In the genomic region with DNA sequence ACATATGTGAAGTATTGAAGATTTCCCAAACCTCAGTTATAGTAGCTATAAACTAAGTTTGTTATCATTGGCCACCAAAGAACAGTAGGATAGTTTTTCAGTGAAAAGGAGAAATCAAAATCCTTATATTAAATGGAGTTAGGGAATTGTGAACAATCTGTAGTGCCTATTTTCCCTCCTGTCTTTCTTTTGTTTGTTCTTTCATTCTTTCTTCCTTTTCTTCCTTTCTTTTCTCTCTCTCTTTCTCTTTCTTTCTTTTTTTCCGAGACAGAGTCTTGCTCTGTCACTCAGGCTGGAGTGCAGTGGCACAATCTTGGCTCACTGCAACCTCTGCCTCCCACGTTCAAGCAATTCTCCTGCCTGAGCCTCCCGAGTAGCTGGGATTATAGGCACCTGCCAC, we compare ENCODE assay signal across 19 cellular contexts. TPM values are rescaled to one million over a fixed set of nuclear protein-coding genes. Genes with fewer than 3 reads are reported as not detected.
A peak's percentile ranks its signal among the peaks of the same experiment; 100 is the strongest.
DNase-seq lines count a peak whose midpoint lies in the region; ATAC-seq and TF ChIP-seq lines count a peak whose summit lies in the region.
"Had no signal": no experiment of that assay in that cellular context is flagged by ENCODE, and none has a peak within 500 bp of the region (broad histone marks: within the 10 kb centered on the region; RNA-seq: fewer than 3 reads in every experiment).

No MANE protein-coding gene starts in this region.

- no peaks in the 10 kb centered on the region for H3K9me2 ChIP-seq in Karpas-422 (replicated peaks; ENCODE audit: insufficient read depth, low read length)
- no peaks in the 10 kb centered on the region for H3K9me2 ChIP-seq in OCI-LY7 (ENCODE audit: insufficient read depth, low read length)

- H3K4me3 Mint-ChIP-seq in activated B cell treated with CpG ODN at 0.5 μM for 24 hours (no peak overlapping the region), chondrocyte (ENCODE audit: unreplicated experiment) (no peak overlapping the region), nephron (no peak overlapping the region)
- H3K4me3 Mint-ChIP-seq: CD4-positive, alpha-beta T cell; CD8-positive, alpha-beta T cell had no signal

- H3K27me3 Mint-ChIP-seq in activated B cell treated with CpG ODN at 0.5 μM for 24 hours (no peaks in the 10 kb centered on the region), chondrocyte (ENCODE audit: low read depth) (no peaks in the 10 kb centered on the region), nephron (ENCODE audit: low read depth) (no peaks in the 10 kb centered on the region)
- H3K27me3 Mint-ChIP-seq: CD4-positive, alpha-beta T cell had no signal

- peaks cover 7% of the 10 kb centered on the region for H3K36me3 Mint-ChIP-seq in activated B cell treated with CpG ODN at 0.5 μM for 24 hours (ENCODE audit: low read depth)
- peaks cover 3% of the 10 kb centered on the region for H3K36me3 Mint-ChIP-seq in chondrocyte (ENCODE audit: low read depth)
- H3K36me3 Mint-ChIP-seq in nephron (ENCODE audit: low read depth), result peaks cover 5% of the 10 kb centered on the region

- CTCF ChIA-PET in activated B cell treated with CpG ODN at 0.5 μM for 24 hours (lab: Charles Lee), result no interaction called here
- CTCF ChIA-PET in OCI-LY7 (lab: Charles Lee; ENCODE audit: unreplicated experiment), result no interaction called here

- no TSS peak for BruUV-seq in OCI-LY7 (replicated peaks; lab: Mats Ljungman, UMichigan)

- H3K4me3 ChIP-seq in Karpas-422 (ENCODE audit: low read length) (no peak overlapping the region), OCI-LY7 (ENCODE audit: low read depth, low read length, poor library complexity, severe bottlenecking) (no peak overlapping the region)
- H3K4me3 ChIP-seq: BLaER1 had no signal

- H4K20me1 ChIP-seq in Karpas-422 (ENCODE audit: insufficient read depth, low read depth, low read length), result no peaks in the 10 kb centered on the region
- peaks cover 15% of the 10 kb centered on the region for H4K20me1 ChIP-seq in OCI-LY7 (ENCODE audit: insufficient read depth, low read length)

- intact Hi-C loops in activated B cell treated with CpG ODN at 0.5 μM for 24 hours (cut with micrococcal nuclease), result no loop called here
- intact Hi-C loops in OCI-LY7 (cut with micrococcal nuclease; ENCODE audit: unreplicated experiment), result no loop called here

- H3K4me1 ChIP-seq in Karpas-422 (ENCODE audit: low read length), result peaks cover 56% of the 10 kb centered on the region
- H3K4me1 ChIP-seq in OCI-LY7 (ENCODE audit: insufficient read depth, low read length, poor library complexity, severe bottlenecking), result peaks cover 19% of the 10 kb centered on the region
- H3K4me1 ChIP-seq: BE2C, Caco-2 had no signal

- H3K36me3 ChIP-seq in Karpas-422 (ENCODE audit: insufficient read depth, low read length) (no peaks in the 10 kb centered on the region), OCI-LY7 (ENCODE audit: insufficient read depth, low read length) (0 out of 2 replicates have a peak, but pooled peaks cover 10% of the 10 kb centered on the region)
- H3K36me3 ChIP-seq: BE2C had no signal

- H3K9me3 Mint-ChIP-seq in activated B cell treated with CpG ODN at 0.5 μM for 24 hours, result no peaks in the 10 kb centered on the region
- H3K9me3 Mint-ChIP-seq in chondrocyte (ENCODE audit: low read depth), result peaks cover 5% of the 10 kb centered on the region
- H3K9me3 Mint-ChIP-seq in nephron, result no peaks in the 10 kb centered on the region
- H3K9me3 Mint-ChIP-seq: CD4-positive, alpha-beta T cell; CD8-positive, alpha-beta T cell had no signal

- H3K79me2 ChIP-seq in Karpas-422 (ENCODE audit: low read length) (peaks cover 97% of the 10 kb centered on the region), OCI-LY7 (ENCODE audit: insufficient read depth, low read depth, low read length) (peaks cover 83% of the 10 kb centered on the region)

- ATAC-seq in activated B cell treated with CpG ODN at 0.5 μM for 24 hours (ENCODE audit: low read depth) (no peak), GM21528 (IDR thresholded peaks at IDR 0.05; ENCODE audit: low FRiP score, unreplicated experiment) (no peak)
- ATAC-seq: CD8-positive, alpha-beta T cell had no signal

- H3K9me3 ChIP-seq in Karpas-422 (ENCODE audit: low read length), result no peaks in the 10 kb centered on the region
- no peaks in the 10 kb centered on the region for H3K9me3 ChIP-seq in OCI-LY7 (ENCODE audit: low read length)
- H3K9me3 ChIP-seq: BE2C, Caco-2 had no signal

- H3K4me1 Mint-ChIP-seq in activated B cell treated with CpG ODN at 0.5 μM for 24 hours, result peaks cover 51% of the 10 kb centered on the region
- H3K4me1 Mint-ChIP-seq in chondrocyte (ENCODE audit: low read depth), result peaks cover 27% of the 10 kb centered on the region
- peaks cover 39% of the 10 kb centered on the region for H3K4me1 Mint-ChIP-seq in nephron

- POLR2A ChIA-PET in activated B cell treated with CpG ODN at 0.5 μM for 24 hours (lab: Charles Lee), result no interaction called here
- POLR2A ChIA-PET in OCI-LY7 (lab: Charles Lee), result interaction anchor here (1.0 kb wide), 1 partner anchor 11 kb away, joined by 3 read pairs; no protein-coding TSS in a partner anchor

- H2AFZ ChIP-seq in Karpas-422 (ENCODE audit: low read length) (no peak overlapping the region), OCI-LY7 (ENCODE audit: low read length) (no peak overlapping the region)

- TF ChIP-seq CTCF in activated B cell treated with CpG ODN at 0.5 μM for 24 hours (IDR thresholded peaks at IDR 0.05) (no peak), chondrocyte (IDR thresholded peaks at IDR 0.05) (no peak), nephron (IDR thresholded peaks at IDR 0.05; ENCODE audit: unreplicated experiment in 3 of 3) (no peak), OCI-LY7 (conservative IDR thresholded peaks at IDR 0.05; ENCODE audit: low read length) (no peak)

- H3K27ac ChIP-seq in Karpas-422 (ENCODE audit: low read length) (no peak overlapping the region), OCI-LY7 (ENCODE audit: low read depth, low read length, poor library complexity, severe bottlenecking) (no peak overlapping the region)
- H3K27ac ChIP-seq: BLaER1, C4-2B had no signal

- H3K4me2 ChIP-seq in Karpas-422 (ENCODE audit: low read depth, low read length, poor library complexity, severe bottlenecking) (peak overlapping the region; percentile 43), OCI-LY7 (ENCODE audit: low read length) (no peak overlapping the region)
- H3K4me2 ChIP-seq: BLaER1 had no signal

- DNase-seq in Karpas-422, result no peak
- DNase-seq in activated B cell treated with CpG ODN at 0.5 μM for 24 hours, result no peak
- no peak for DNase-seq in chondrocyte (ENCODE audit: low spot score)
- DNase-seq in NCI-H510A (lab: John Stamatoyannopoulos, UW), result no peak
- DNase-seq in putamen (ENCODE audit: low spot score), result no peak
- no peak for DNase-seq in OCI-LY7 (ENCODE audit: low spot score)
- DNase-seq: 8988T; ACHN; BE2C; Caco-2; Calu3; CD4-positive, alpha-beta T cell; CD8-positive, alpha-beta T cell; DMS79 treated with DMSO at 0.1 percent for 48 hours; GF-D8 had no signal

- H3K27ac Mint-ChIP-seq in activated B cell treated with CpG ODN at 0.5 μM for 24 hours (peak overlapping the region; percentile 44), chondrocyte (ENCODE audit: unreplicated experiment) (peak overlapping the region; percentile 73), nephron (peak overlapping the region in 2 of 3 experiments; percentile 13 to 21)
- H3K27ac Mint-ChIP-seq: CD4-positive, alpha-beta T cell; CD8-positive, alpha-beta T cell had no signal

- no peaks in the 10 kb centered on the region for H3K27me3 ChIP-seq in Karpas-422 (ENCODE audit: low read length)
- H3K27me3 ChIP-seq: BE2C, BLaER1 had no signal

- H3K9ac ChIP-seq in Karpas-422 (ENCODE audit: low read length), result no peak overlapping the region
- H3K9ac ChIP-seq: BLaER1 had no signal

RNA-seq across cellular contexts. Expression of a gene that starts 48.8 kb away (rescaled TPM):
- 35.3 and 53.9 TPM in 2 replicates for total RNA-seq in Karpas-422 (2014; rRNA removed; shearing (Covaris generic); ENCODE audit: low replicate concordance)
- total RNA-seq in activated B cell treated with CpG ODN at 0.5 μM for 24 hours (80.1 and 95.7 TPM in 2 replicates), chondrocyte (14.1 to 24.0 TPM (median 14.3 TPM) in 3 replicates), OCI-LY7 (2022) (73.9 and 78.6 TPM in 2 replicates)
- 22.0 and 39.4 TPM in 2 replicates for total RNA-seq in OCI-LY7 (2014; rRNA removed; shearing (Covaris generic))

Comparison
In these comparisons a context has a peak if more than half of its experiments do, and no peak if none do; other contexts are left out.
1. H3K27ac Mint-ChIP-seq: peak in every context shown above with its lines; median percentile 73 in chondrocyte; 44 in activated B cell treated with CpG ODN at 0.5 μM for 24 hours; 17 in nephron.